10 cellular contexts compared by ENCODE assay signal in genomic region chr19:31352296-31352781, GRCh38. TPM values are rescaled to one million over a fixed set of nuclear protein-coding genes. Genes with fewer than 3 reads are reported as not detected.
A peak's percentile ranks its signal among the peaks of the same experiment; 100 is the strongest.
DNase-seq lines count a peak whose midpoint lies in the region; ATAC-seq and TF ChIP-seq lines count a peak whose summit lies in the region.
"Had no signal": no experiment of that assay in that cellular context is flagged by ENCODE, and none has a peak within 500 bp of the region (broad histone marks: within the 10 kb centered on the region; RNA-seq: fewer than 3 reads in every experiment).

No MANE protein-coding gene starts in this region.

- POLR2A ChIA-PET in GM10248 (lab: Yijun Ruan, JAX): no interaction called here

- no peaks in the 10 kb centered on the region for H3K36me3 Mint-ChIP-seq in brain
- H3K36me3 Mint-ChIP-seq in type B pancreatic cell: no peaks in the 10 kb centered on the region

- no peak overlapping the region for H2AK5ac ChIP-seq in mesendoderm (ENCODE audit: low read length)

- CTCF ChIA-PET in GM10248 (lab: Yijun Ruan, JAX): no interaction called here

- no peak overlapping the region for H2BK15ac ChIP-seq in mesendoderm (replicated peaks; ENCODE audit: low read depth)

- peak overlapping the region; percentile 74 for H3K23ac ChIP-seq in mesendoderm (ENCODE audit: low read length)

- H3K27me3 ChIP-seq in mesendoderm (ENCODE audit: insufficient read depth, low read length, poor library complexity): peaks cover 18% of the 10 kb centered on the region

- no peak overlapping the region for H2BK5ac ChIP-seq in mesendoderm (ENCODE audit: low read length)

- H3K4me1 Mint-ChIP-seq in brain (peaks cover 64% of the 10 kb centered on the region), type B pancreatic cell (ENCODE audit: unreplicated experiment) (peaks cover 43% of the 10 kb centered on the region)

- ATAC-seq in left cardiac atrium: no peak
- ATAC-seq in esophagus mucosa: no peak

- H3K27ac Mint-ChIP-seq in brain: peak overlapping the region in 2 of 5 experiments; percentile 60 to 75
- H3K27ac Mint-ChIP-seq in type B pancreatic cell: peak overlapping the region; percentile 43

- H3K79me1 ChIP-seq in mesendoderm (ENCODE audit: low read length): peaks cover 2% of the 10 kb centered on the region

- H4K8ac ChIP-seq in mesendoderm (ENCODE audit: low read depth, low read length): no peak overlapping the region

- H3K56ac ChIP-seq in mesendoderm (ENCODE audit: low read length): peak overlapping the region; percentile 80

- peak overlapping the region; percentile 15 for H3K4me3 ChIP-seq in mesendoderm (ENCODE audit: low read length)

- intact Hi-C loops in cardiac septum (cut with DNase I) (loop anchor here (10.0 kb wide), 1 partner anchor 668 kb away; no protein-coding TSS in a partner anchor), left cardiac atrium (cut with DNase I) (no loop called here)

- no peak overlapping the region for H3K18ac ChIP-seq in mesendoderm (ENCODE audit: low read length)

- peaks cover 10% of the 10 kb centered on the region for H3K4me1 ChIP-seq in mesendoderm (ENCODE audit: control insufficient read depth, low read depth, low read length)

- peaks cover 11% of the 10 kb centered on the region for H3K79me2 ChIP-seq in mesendoderm (ENCODE audit: control insufficient read depth, insufficient read depth, low read length)

- H3K27me3 Mint-ChIP-seq in brain (peaks cover 77% of the 10 kb centered on the region), type B pancreatic cell (peaks cover 73% of the 10 kb centered on the region)

- peak overlapping the region; percentile 77 for H3K4me2 ChIP-seq in mesendoderm (ENCODE audit: low read length)

- H3K27ac ChIP-seq in mesendoderm (ENCODE audit: low read depth, low read length): no peak overlapping the region

- no peak for TF ChIP-seq CTCF in brain (conservative IDR thresholded peaks at IDR 0.05)
- TF ChIP-seq CTCF in type B pancreatic cell (conservative IDR thresholded peaks at IDR 0.05): no peak
- TF ChIP-seq CTCF in GM10248 (IDR thresholded peaks at IDR 0.05; ENCODE audit: control extremely low read depth, extremely low read depth, low read depth, missing control alignments): no peak

- H3K9ac ChIP-seq in mesendoderm (ENCODE audit: low read length): peak overlapping the region; percentile 68

- H3K4ac ChIP-seq in mesendoderm (ENCODE audit: low read depth, low read length): no peak overlapping the region

- no CpG with 5 or more reads among the region's 14 CpGs for WGBS in mesendoderm (ENCODE audit: extremely low coverage, insufficient coverage, low lambda C conversion rate)

- peak; percentile 6 for DNase-seq in cardiac septum (ENCODE audit: low spot score)
- DNase-seq in left cardiac atrium: no peak
- DNase-seq in mesendoderm: peak; percentile 70
- no peak for DNase-seq in type B pancreatic cell (ENCODE audit: extremely low spot score, unreplicated experiment)
- no peak for DNase-seq in GM10248 (ENCODE audit: extremely low spot score)
- no peak for DNase-seq in putamen (ENCODE audit: low spot score)
- DNase-seq: dermis blood vessel endothelial cell, Kasumi-1 had no signal

- H4K5ac ChIP-seq in mesendoderm (ENCODE audit: low read length): no peak overlapping the region

- no peak overlapping the region for H2BK120ac ChIP-seq in mesendoderm (ENCODE audit: low read depth, low read length)

- no peaks in the 10 kb centered on the region for H3K36me3 ChIP-seq in mesendoderm (ENCODE audit: control insufficient read depth, insufficient read depth, low read length)

- H3K4me3 Mint-ChIP-seq in brain (peak overlapping the region; percentile 78 to 94 (median 90)), type B pancreatic cell (peak overlapping the region; percentile 88)

- H3K9me3 Mint-ChIP-seq in brain: peaks cover 0 to 4% (median 0%) of the 10 kb centered on the region in 5 experiments
- no peaks in the 10 kb centered on the region for H3K9me3 Mint-ChIP-seq in type B pancreatic cell

RNA-seq across cellular contexts. Expression of gene TSHZ3, which starts 3.1 kb away (rescaled TPM):
- total RNA-seq in cardiac septum (5.2 TPM), left cardiac atrium (1 to 10 TPM; 4.3 to 5.4 TPM), type B pancreatic cell (ENCODE audit: low replicate concordance) (3.1 and 21.2 TPM in 2 replicates), esophagus mucosa (1.6 TPM)
- 17.6 TPM for polyA plus RNA-seq in brain (ENCODE audit: insufficient read depth, low read depth, low replicate concordance)
- polyA plus RNA-seq in mesendoderm (2013, experiment 1 of 2): 3.8 TPM
- polyA plus RNA-seq in mesendoderm (2013, experiment 2 of 2): 4.1 TPM

Comparison
In these comparisons a context has a peak if more than half of its experiments do, and no peak if none do; other contexts are left out.
1. DNase-seq: peak in cardiac septum (single experiment) and mesendoderm (single experiment); none in left cardiac atrium (single experiment), type B pancreatic cell (single experiment), GM10248 (single experiment) and putamen (single experiment).